In genomic region chr16:72400257-72401078, GRCh38 we compare ENCODE assay signal across 8 cellular contexts.
DNase-seq lines count a peak whose midpoint lies in the region; ATAC-seq, FAIRE-seq and TF ChIP-seq lines count a peak whose summit lies in the region.

No MANE protein-coding gene starts in this region.

- H3K4me1 ChIP-seq in upper lobe of left lung = no peaks in the 10 kb centered on the region

- 41 to 45% methylated on average over 6 of the region's 6 CpGs for WGBS in upper lobe of left lung, 2 donors

- FAIRE-seq in RCC 7860 (lab: Jason Lieb, UNC) (peak; percentile 64), colon (lab: Jason Lieb, UNC) (peak; percentile 72)

- TF ChIP-seq POLR2A in upper lobe of left lung (IDR thresholded peaks at IDR 0.05) = no peak

- DNase-seq in AG20443 (ENCODE audit: low spot score) = peak; percentile 60
- DNase-seq in GM12864 (ENCODE audit: low read depth) = peak; percentile 24
- DNase-seq in HuH-7.5 (ENCODE audit: low spot score) = peak; percentile 30
- peak; percentile 43 for DNase-seq in RCC 7860 (ENCODE audit: low spot score)
- DNase-seq in medulla oblongata (ENCODE audit: extremely low spot score) = peak; percentile 88
- DNase-seq in upper lobe of left lung = peak in 1 of 2 donors; percentile 22

- H3K27ac ChIP-seq in upper lobe of left lung = no peak overlapping the region

- H3K4me3 ChIP-seq in GM12864 (ENCODE audit: low read depth, low read length) (no peak overlapping the region), upper lobe of left lung (no peak overlapping the region)

- H3K36me3 ChIP-seq in upper lobe of left lung = no peaks in the 10 kb centered on the region

- no peaks in the 10 kb centered on the region for H3K27me3 ChIP-seq in upper lobe of left lung

- TF ChIP-seq CTCF in GM12864 (IDR thresholded peaks at IDR 0.05; ENCODE audit: low read depth, low read length, missing control alignments) = peak; percentile 74
- TF ChIP-seq CTCF in upper lobe of left lung (IDR thresholded peaks at IDR 0.05) = peak; percentile 25 to 54 (median 48)

- no peak for TF ChIP-seq EP300 in upper lobe of left lung (IDR thresholded peaks at IDR 0.05)

- no peaks in the 10 kb centered on the region for H3K9me3 ChIP-seq in upper lobe of left lung

- ATAC-seq in upper lobe of left lung (ENCODE audit: low FRiP score in 2 of 2) (peak in 1 of 2 donors; percentile 82), HG02678 (IDR thresholded peaks at IDR 0.05; ENCODE audit: unreplicated experiment) (no peak)
